Comparison of ENCODE assay signal across 15 cellular contexts in the genomic region with DNA sequence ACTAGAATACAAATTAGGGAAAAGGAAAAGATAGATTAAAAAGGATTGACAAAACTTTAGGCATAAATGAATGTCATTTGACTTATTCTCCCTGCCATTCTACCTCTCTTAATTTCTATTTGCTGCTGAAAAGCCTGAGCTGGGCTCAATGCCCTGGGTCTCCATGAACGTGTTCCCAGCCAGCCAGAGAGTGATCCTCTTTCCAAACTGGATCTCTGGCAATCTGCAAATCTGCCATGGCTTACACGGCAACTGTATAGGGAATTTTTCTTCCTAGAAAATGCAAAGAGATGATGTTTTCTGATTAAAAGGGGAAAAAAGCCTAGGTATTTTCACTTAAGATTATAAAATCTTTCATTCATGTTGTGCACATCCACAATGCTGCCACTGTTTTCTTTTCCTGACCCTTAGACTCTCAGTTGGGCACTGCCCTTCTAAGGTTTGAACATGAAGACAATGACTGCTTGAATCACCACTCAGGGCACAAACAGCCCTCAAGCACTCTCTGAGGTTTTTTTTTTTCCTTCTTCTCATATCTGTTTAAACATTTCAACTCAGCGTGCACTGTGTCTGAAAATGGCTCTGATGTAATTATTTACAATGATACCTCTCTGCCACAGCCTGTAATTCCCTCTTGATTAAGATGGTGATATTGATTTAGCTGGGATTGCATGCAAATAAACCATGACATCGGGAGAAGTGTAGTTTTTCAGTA.
A peak's percentile ranks its signal among the peaks of the same experiment; 100 is the strongest.
DNase-seq lines count a peak whose midpoint lies in the region; ATAC-seq and TF ChIP-seq lines count a peak whose summit lies in the region.
"Had no signal": no experiment of that assay in that cellular context is flagged by ENCODE, and none has a peak within 500 bp of the region (broad histone marks: within the 10 kb centered on the region; RNA-seq: fewer than 3 reads in every experiment).

No MANE protein-coding gene starts in this region.

- ATAC-seq in GM19395 (IDR thresholded peaks at IDR 0.05; ENCODE audit: unreplicated experiment), result no peak
- ATAC-seq in natural killer cell treated with Interleukin-12 subunit alpha and Interleukin-12 subunit beta and Interleukin-15 and Interleukin-18, amount 100 ng/mL, for 72 hours, result no peak
- ATAC-seq in naive thymus-derived CD4-positive, alpha-beta T cell, result no peak
- ATAC-seq: esophagus mucosa, HepG2, left ventricle myocardium superior, pancreas had no signal

- no peaks in the 10 kb centered on the region for H3K9me3 Mint-ChIP-seq in endothelial cell (ENCODE audit: unreplicated experiment)
- no peaks in the 10 kb centered on the region for H3K9me3 Mint-ChIP-seq in natural killer cell treated with Interleukin-12 subunit alpha and Interleukin-12 subunit beta and Interleukin-15 and Interleukin-18, amount 100 ng/mL, for 72 hours
- peaks cover 0 to 2% (median 0%) of the 10 kb centered on the region in 11 donors for H3K9me3 Mint-ChIP-seq in naive thymus-derived CD4-positive, alpha-beta T cell
- H3K9me3 Mint-ChIP-seq: CD4-positive, alpha-beta memory T cell had no signal

- H3K9me3 ChIP-seq in transverse colon, result no peaks in the 10 kb centered on the region
- no peaks in the 10 kb centered on the region for H3K9me3 ChIP-seq in naive thymus-derived CD4-positive, alpha-beta T cell (ENCODE audit: control insufficient read depth in 2 of 3, low read length in 3 of 3)
- H3K9me3 ChIP-seq: pancreas had no signal

- no peaks in the 10 kb centered on the region for H3K36me3 Mint-ChIP-seq in endothelial cell (ENCODE audit: low read depth, unreplicated experiment)
- no peaks in the 10 kb centered on the region for H3K36me3 Mint-ChIP-seq in natural killer cell treated with Interleukin-12 subunit alpha and Interleukin-12 subunit beta and Interleukin-15 and Interleukin-18, amount 100 ng/mL, for 72 hours
- no peaks in the 10 kb centered on the region for H3K36me3 Mint-ChIP-seq in naive thymus-derived CD4-positive, alpha-beta T cell
- H3K36me3 Mint-ChIP-seq: CD4-positive, alpha-beta memory T cell had no signal

- intact Hi-C loops in transverse colon (cut with DNase I; ENCODE audit: low total_unique reads), result no loop called here
- intact Hi-C loops in naive thymus-derived CD4-positive, alpha-beta T cell (cut with micrococcal nuclease), result no loop called here

- peaks cover 1% of the 10 kb centered on the region for H3K27me3 Mint-ChIP-seq in endothelial cell (ENCODE audit: unreplicated experiment)
- H3K27me3 Mint-ChIP-seq in natural killer cell treated with Interleukin-12 subunit alpha and Interleukin-12 subunit beta and Interleukin-15 and Interleukin-18, amount 100 ng/mL, for 72 hours, result peaks cover 0 to 15% of the 10 kb centered on the region in 2 donors
- peaks cover 0 to 10% (median 0%) of the 10 kb centered on the region in 5 donors for H3K27me3 Mint-ChIP-seq in naive thymus-derived CD4-positive, alpha-beta T cell

- no peak for TF ChIP-seq EP300 in transverse colon (IDR thresholded peaks at IDR 0.05; ENCODE audit: low read depth)

- TF ChIP-seq POLR2A in transverse colon (IDR thresholded peaks at IDR 0.05), result no peak

- peaks cover 0 to 13% (median 5%) of the 10 kb centered on the region in 4 donors for H3K4me1 ChIP-seq in transverse colon
- H3K4me1 ChIP-seq in naive thymus-derived CD4-positive, alpha-beta T cell (ENCODE audit: control insufficient read depth in 2 of 2, insufficient read depth in 2 of 2, low read length in 2 of 2), result no peaks in the 10 kb centered on the region
- H3K4me1 ChIP-seq: pancreas had no signal

- H3K4me3 ChIP-seq in transverse colon, result no peak overlapping the region
- H3K4me3 ChIP-seq in naive thymus-derived CD4-positive, alpha-beta T cell (ENCODE audit: low read length), result no peak overlapping the region
- H3K4me3 ChIP-seq: pancreas had no signal

- H3K36me3 ChIP-seq in transverse colon, result no peaks in the 10 kb centered on the region
- no peaks in the 10 kb centered on the region for H3K36me3 ChIP-seq in naive thymus-derived CD4-positive, alpha-beta T cell (ENCODE audit: control insufficient read depth in 2 of 3, insufficient read depth in 3 of 3, low read length in 3 of 3)
- H3K36me3 ChIP-seq: pancreas had no signal

- DNase-seq in NCI-H128 (lab: John Stamatoyannopoulos, UW; ENCODE audit: unreplicated experiment), result peak; percentile 61
- peak; percentile 84 for DNase-seq in NCI-H345 treated with DMSO at 0.1 percent for 48 hours (lab: John Stamatoyannopoulos, UW; ENCODE audit: unreplicated experiment)
- no peak for DNase-seq in endothelial cell (ENCODE audit: low spot score)
- DNase-seq in transverse colon, result no peak
- DNase-seq in natural killer cell treated with Interleukin-12 subunit alpha and Interleukin-12 subunit beta and Interleukin-15 and Interleukin-18, amount 100 ng/mL, for 72 hours (ENCODE audit: low spot score), result no peak
- DNase-seq in naive thymus-derived CD4-positive, alpha-beta T cell, result no peak
- DNase-seq: activated CD8-positive, alpha-beta memory T cell treated with anti-CD3 and anti-CD28 coated beads for 24 hours; activated gamma-delta T cell; CD4-positive, alpha-beta memory T cell; left ventricle myocardium superior; NCI-H1694 treated with DMSO at 0.1 percent for 48 hours; pancreas had no signal

- H3K27ac ChIP-seq in transverse colon, result peak overlapping the region; percentile 55 to 74 (median 70)
- no peak overlapping the region for H3K27ac ChIP-seq in naive thymus-derived CD4-positive, alpha-beta T cell (ENCODE audit: low read depth, low read length)
- H3K27ac ChIP-seq: pancreas had no signal

- POLR2A ChIA-PET in naive thymus-derived CD4-positive, alpha-beta T cell (lab: Charles Lee), result interaction anchor here (0.7 kb wide), 1 partner anchor 217 kb away, joined by 3 read pairs; no protein-coding TSS in a partner anchor

- CTCF ChIA-PET in naive thymus-derived CD4-positive, alpha-beta T cell (lab: Charles Lee), result no interaction called here

- no peaks in the 10 kb centered on the region for H3K27me3 ChIP-seq in transverse colon
- no peaks in the 10 kb centered on the region for H3K27me3 ChIP-seq in naive thymus-derived CD4-positive, alpha-beta T cell (ENCODE audit: control insufficient read depth in 2 of 2, insufficient read depth in 2 of 2, low read length in 2 of 2)
- H3K27me3 ChIP-seq: pancreas had no signal

- H3K27ac Mint-ChIP-seq in endothelial cell (ENCODE audit: unreplicated experiment), result peak overlapping the region; percentile 54
- no peak overlapping the region for H3K27ac Mint-ChIP-seq in natural killer cell treated with Interleukin-12 subunit alpha and Interleukin-12 subunit beta and Interleukin-15 and Interleukin-18, amount 100 ng/mL, for 72 hours
- no peak overlapping the region for H3K27ac Mint-ChIP-seq in naive thymus-derived CD4-positive, alpha-beta T cell
- H3K27ac Mint-ChIP-seq: CD4-positive, alpha-beta memory T cell had no signal

- TF ChIP-seq CTCF in endothelial cell (IDR thresholded peaks at IDR 0.05; ENCODE audit: unreplicated experiment) (no peak), transverse colon (IDR thresholded peaks at IDR 0.05) (no peak)

- H3K4me3 Mint-ChIP-seq in endothelial cell (ENCODE audit: unreplicated experiment), result no peak overlapping the region
- H3K4me3 Mint-ChIP-seq in natural killer cell treated with Interleukin-12 subunit alpha and Interleukin-12 subunit beta and Interleukin-15 and Interleukin-18, amount 100 ng/mL, for 72 hours, result no peak overlapping the region
- no peak overlapping the region for H3K4me3 Mint-ChIP-seq in naive thymus-derived CD4-positive, alpha-beta T cell
- H3K4me3 Mint-ChIP-seq: CD4-positive, alpha-beta memory T cell had no signal

- WGBS in transverse colon (ENCODE audit: low coverage in 1 of 2), 2 donors, result 40 to 42% methylated on average over 4 of the region's 4 CpGs

- peaks cover 11% of the 10 kb centered on the region for H3K4me1 Mint-ChIP-seq in endothelial cell (ENCODE audit: unreplicated experiment)
- no peaks in the 10 kb centered on the region for H3K4me1 Mint-ChIP-seq in natural killer cell treated with Interleukin-12 subunit alpha and Interleukin-12 subunit beta and Interleukin-15 and Interleukin-18, amount 100 ng/mL, for 72 hours (ENCODE audit: low read depth in 2 of 2)
- H3K4me1 Mint-ChIP-seq in naive thymus-derived CD4-positive, alpha-beta T cell, result no peaks in the 10 kb centered on the region
- H3K4me1 Mint-ChIP-seq: CD4-positive, alpha-beta memory T cell had no signal

- in situ Hi-C loops in transverse colon (cut with MboI; ENCODE audit: low pct_ligation_motif_present in 1 of 4, low pct_unique_long_range_greater_than_20kb in 1 of 4, low sequenced_read_pairs in 3 of 4), result no loop called here

Comparison
In these comparisons a context has a peak if more than half of its experiments do, and no peak if none do; other contexts are left out.
1. DNase-seq: peak in NCI-H128 (single experiment) and NCI-H345 treated with DMSO at 0.1 percent for 48 hours (single experiment); none in endothelial cell (single experiment), transverse colon (single experiment), natural killer cell treated with Interleukin-12 subunit alpha and Interleukin-12 subunit beta and Interleukin-15 and Interleukin-18, amount 100 ng/mL, for 72 hours (single experiment) and naive thymus-derived CD4-positive, alpha-beta T cell (0 of 9).